In the genomic region with DNA sequence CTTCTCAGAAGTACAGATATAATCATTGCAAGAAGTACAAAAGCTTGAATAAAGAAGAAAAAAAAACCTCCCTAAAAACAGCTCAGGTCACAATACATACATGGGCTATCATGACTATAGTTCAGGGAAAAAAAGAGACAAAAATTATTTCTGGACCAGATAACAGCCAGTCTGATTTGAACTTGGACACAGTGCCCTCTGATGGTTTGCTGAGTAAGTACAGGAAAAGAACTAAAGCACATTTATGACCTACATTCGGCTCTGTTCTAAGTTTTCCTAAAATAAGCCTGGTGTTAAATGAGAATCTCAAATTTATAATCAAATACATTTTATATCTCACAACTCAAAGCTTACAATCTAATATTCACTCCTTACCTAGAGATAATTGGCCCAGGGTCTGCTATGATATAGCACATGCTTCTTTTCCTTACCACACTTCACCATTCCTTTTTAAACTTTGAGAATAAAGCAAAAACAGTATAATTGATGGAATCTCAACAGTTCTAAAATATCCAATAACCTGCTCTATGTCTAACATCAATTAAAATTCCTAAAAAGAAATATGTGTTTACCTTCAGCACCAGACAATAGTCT, we compare ENCODE assay signal across 8 cellular contexts.
DNase-seq lines count a peak whose midpoint lies in the region; ATAC-seq and TF ChIP-seq lines count a peak whose summit lies in the region.

No MANE protein-coding gene starts in this region.

- no peak overlapping the region for H3K4me3 ChIP-seq in SJCRH30

- TF ChIP-seq CTCF in GM12874 (IDR thresholded peaks at IDR 0.05; ENCODE audit: insufficient read depth, low read depth, low read length) (peak; percentile 57), LNCAP (IDR thresholded peaks at IDR 0.05) (peak; percentile 70)

- H3K9me3 ChIP-seq in SJCRH30 (replicated peaks) = no peaks in the 10 kb centered on the region

- ATAC-seq in HG03159 (IDR thresholded peaks at IDR 0.05; ENCODE audit: unreplicated experiment) (no peak), GM19328 (IDR thresholded peaks at IDR 0.05; ENCODE audit: unreplicated experiment) (no peak)

- no peaks in the 10 kb centered on the region for H3K27me3 ChIP-seq in SJCRH30

- H3K27ac ChIP-seq in SJCRH30 = no peak overlapping the region

- H3K36me3 ChIP-seq in SJCRH30 = peaks cover 61% of the 10 kb centered on the region

- no peaks in the 10 kb centered on the region; the same call in 1 of the 2 replicates for H3K4me1 ChIP-seq in SJCRH30

- DNase-seq in AG08396 (ENCODE audit: low spot score) = peak; percentile 37
- DNase-seq in SJCRH30 = peak; percentile 27 to 74
- DNase-seq in dermis microvascular lymphatic vessel endothelial cell (ENCODE audit: low read depth in 2 of 2) = peak; percentile 58 to 74
- peak; percentile 71 for DNase-seq in medulla oblongata (ENCODE audit: extremely low spot score)
